Comparison of ENCODE assay signal across 19 cellular contexts in the genomic region with DNA sequence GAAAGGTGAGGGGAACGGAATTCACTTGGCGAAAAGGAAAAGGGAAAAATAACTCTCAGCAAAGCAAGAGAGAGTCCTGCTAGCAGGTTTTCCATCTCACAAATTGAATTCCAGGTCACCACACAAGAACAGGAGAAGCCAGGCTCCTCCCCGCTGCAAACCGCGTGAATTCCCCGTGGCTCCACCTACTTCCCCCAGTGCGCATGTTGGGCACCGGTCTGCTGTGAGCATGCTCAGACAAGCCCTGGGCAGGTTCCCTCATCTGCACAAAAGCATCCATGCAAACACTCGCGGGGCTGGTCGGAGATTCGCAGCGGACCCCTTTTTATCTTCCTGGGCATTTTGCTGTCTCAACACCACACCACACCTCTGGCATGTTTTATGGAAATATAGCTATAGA. TPM values are rescaled to one million over a fixed set of nuclear protein-coding genes. Genes with fewer than 3 reads are reported as not detected.
DNase-seq lines count a peak whose midpoint lies in the region; ATAC-seq, FAIRE-seq and TF ChIP-seq lines count a peak whose summit lies in the region.
"Had no signal": no experiment of that assay in that cellular context is flagged by ENCODE, and none has a peak within 500 bp of the region (broad histone marks: within the 10 kb centered on the region; RNA-seq: fewer than 3 reads in every experiment).

No MANE protein-coding gene starts in this region.

- in situ Hi-C loops in HepG2 (cut with HindIII; ENCODE audit: extremely low pct_ligation_motif_present, low pct_unique_long_range_greater_than_20kb): no loop called here
- in situ Hi-C loops in mammary epithelial cell (cut with MboI; ENCODE audit: low sequenced_read_pairs in 2 of 2): no loop called here

- no peak for TF ChIP-seq CTCF in HepG2 (CRISPR knock-in tag; IDR thresholded peaks at IDR 0.05)
- TF ChIP-seq CTCF in right lobe of liver (IDR thresholded peaks at IDR 0.05): no peak
- no peak for TF ChIP-seq CTCF in mammary epithelial cell (conservative IDR thresholded peaks at IDR 0.05 in 1 of 2, IDR thresholded peaks at IDR 0.05 in 1 of 2; ENCODE audit: extremely low read depth in 1 of 2, insufficient read depth in 1 of 2, low read depth in 1 of 2, low read length in 2 of 2)
- TF ChIP-seq CTCF in OCI-LY7 (conservative IDR thresholded peaks at IDR 0.05; ENCODE audit: low read length): no peak

- H3K4me3 ChIP-seq in HepG2 (replicated peaks in 1 of 3; ENCODE audit: insufficient read depth in 1 of 3, low read depth in 2 of 3, low read length in 3 of 3) (no peak overlapping the region), right lobe of liver (no peak overlapping the region), mammary epithelial cell (replicated peaks in 1 of 3; ENCODE audit: insufficient read depth in 1 of 3, low read depth in 2 of 3, low read length in 3 of 3) (no peak overlapping the region), OCI-LY7 (ENCODE audit: low read depth, low read length, poor library complexity, severe bottlenecking) (no peak overlapping the region)
- H3K4me3 ChIP-seq: A549, body of pancreas, colonic mucosa, gastroesophageal sphincter, left lung, sigmoid colon had no signal

- peaks cover 15% of the 10 kb centered on the region for H3K27me3 Mint-ChIP-seq in activated CD4-positive, alpha-beta T cell treated with anti-CD3 and anti-CD28 coated beads for 36 hours
- peaks cover 35% of the 10 kb centered on the region for H3K27me3 Mint-ChIP-seq in T-helper 17 cell

- no peak for TF ChIP-seq RAD21 in HepG2 (CRISPR knock-in tag; IDR thresholded peaks at IDR 0.05)

- H3K9me3 ChIP-seq in HepG2 (ENCODE audit: low read length) (peaks cover 11% of the 10 kb centered on the region), right lobe of liver (no peaks in the 10 kb centered on the region), mammary epithelial cell (replicated peaks; ENCODE audit: insufficient read depth, low read length) (no peaks in the 10 kb centered on the region), T-helper 17 cell (ENCODE audit: control insufficient read depth, low read length, poor library complexity, severe bottlenecking) (no peaks in the 10 kb centered on the region), OCI-LY7 (ENCODE audit: low read length) (peaks cover 18% of the 10 kb centered on the region; the same call in 1 of the 2 replicates)
- H3K9me3 ChIP-seq: A549, body of pancreas, colonic mucosa, gastroesophageal sphincter, left lung, sigmoid colon had no signal

- H3K36me3 Mint-ChIP-seq in activated CD4-positive, alpha-beta T cell treated with anti-CD3 and anti-CD28 coated beads for 36 hours (ENCODE audit: low read depth): no peaks in the 10 kb centered on the region
- peaks cover 3% of the 10 kb centered on the region for H3K36me3 Mint-ChIP-seq in T-helper 17 cell (ENCODE audit: low read depth)

- H2AFZ ChIP-seq in HepG2 (ENCODE audit: low read length) (no peak overlapping the region), mammary epithelial cell (ENCODE audit: low read depth, low read length) (no peak overlapping the region), OCI-LY7 (ENCODE audit: low read length) (no peak overlapping the region)

- dilution Hi-C loops in mammary epithelial cell (cut with HindIII; ENCODE audit: low sequenced_read_pairs): no loop called here

- H3K36me3 ChIP-seq in HepG2 (replicated peaks in 1 of 2; ENCODE audit: control insufficient read depth in 1 of 2, insufficient read depth in 2 of 2, low read length in 2 of 2): no peaks in the 10 kb centered on the region
- no peaks in the 10 kb centered on the region for H3K36me3 ChIP-seq in right lobe of liver
- no peaks in the 10 kb centered on the region for H3K36me3 ChIP-seq in mammary epithelial cell (ENCODE audit: insufficient read depth, low read length)
- no peaks in the 10 kb centered on the region; the same call in 1 of the 2 replicates for H3K36me3 ChIP-seq in OCI-LY7 (ENCODE audit: insufficient read depth, low read length)
- H3K36me3 ChIP-seq: colonic mucosa, gastroesophageal sphincter, left lung, sigmoid colon had no signal

- H4K20me1 ChIP-seq in HepG2 (ENCODE audit: insufficient read depth, low read length) (no peaks in the 10 kb centered on the region), mammary epithelial cell (ENCODE audit: insufficient read depth, low read length) (no peaks in the 10 kb centered on the region), OCI-LY7 (ENCODE audit: insufficient read depth, low read length) (no peaks in the 10 kb centered on the region)

- no TSS peak for BruUV-seq in HepG2 (replicated peaks; lab: Mats Ljungman, UMichigan)
- BruUV-seq in mammary epithelial cell (replicated peaks; lab: Mats Ljungman, UMichigan): no TSS peak
- BruUV-seq in OCI-LY7 (replicated peaks; lab: Mats Ljungman, UMichigan): no TSS peak

- no peaks in the 10 kb centered on the region for H3K4me1 Mint-ChIP-seq in activated CD4-positive, alpha-beta T cell treated with anti-CD3 and anti-CD28 coated beads for 36 hours
- no peaks in the 10 kb centered on the region for H3K4me1 Mint-ChIP-seq in T-helper 17 cell
- H3K4me1 Mint-ChIP-seq: activated CD4-positive, alpha-beta T cell treated with anti-CD3 and anti-CD28 coated beads, Interleukin-2, amount 10 ng/mL, durations not matched to agents 7 days and 5 days; stimulated activated naive CD8-positive, alpha-beta T cell treated with anti-CD3 and anti-CD28 coated beads, Interleukin-15, amount 100 ng/mL, for 72 hours had no signal

- no peak overlapping the region for H3K4me3 Mint-ChIP-seq in activated CD4-positive, alpha-beta T cell treated with anti-CD3 and anti-CD28 coated beads for 36 hours
- H3K4me3 Mint-ChIP-seq in T-helper 17 cell: no peak overlapping the region
- H3K4me3 Mint-ChIP-seq: activated CD4-positive, alpha-beta T cell treated with anti-CD3 and anti-CD28 coated beads, Interleukin-2, amount 10 ng/mL, durations not matched to agents 7 days and 5 days; stimulated activated naive CD8-positive, alpha-beta T cell treated with anti-CD3 and anti-CD28 coated beads, Interleukin-15, amount 100 ng/mL, for 72 hours had no signal

- 0 out of 3 replicates have a peak, but pooled peaks have one; percentile 48 for ATAC-seq in HepG2
- ATAC-seq in right lobe of liver: no peak
- no peak for ATAC-seq in activated CD4-positive, alpha-beta T cell treated with anti-CD3 and anti-CD28 coated beads for 36 hours
- no peak for ATAC-seq in T-helper 17 cell
- ATAC-seq: A549; activated naive CD4-positive, alpha-beta T cell treated with anti-CD3 and anti-CD28 coated beads, Interleukin-2, amount 50 U/mL, for 72 hours; body of pancreas; gastroesophageal sphincter; left lung; stimulated activated naive CD8-positive, alpha-beta T cell treated with anti-CD3 and anti-CD28 coated beads, Interleukin-15, amount 100 ng/mL, for 72 hours had no signal

- H3K79me2 ChIP-seq in HepG2 (ENCODE audit: insufficient read depth, low read length) (no peaks in the 10 kb centered on the region), mammary epithelial cell (ENCODE audit: insufficient read depth, low read length) (no peaks in the 10 kb centered on the region), OCI-LY7 (ENCODE audit: insufficient read depth, low read depth, low read length) (no peaks in the 10 kb centered on the region)

- H3K9me3 Mint-ChIP-seq in activated CD4-positive, alpha-beta T cell treated with anti-CD3 and anti-CD28 coated beads for 36 hours (ENCODE audit: low read depth): no peaks in the 10 kb centered on the region

- H3K4me2 ChIP-seq in HepG2 (ENCODE audit: low read depth, low read length) (no peak overlapping the region), mammary epithelial cell (ENCODE audit: insufficient read depth, low read depth, low read length) (no peak overlapping the region), OCI-LY7 (ENCODE audit: low read length) (no peak overlapping the region)
- H3K4me2 ChIP-seq: A549 had no signal

- 54% methylated on average over 12 of the region's 13 CpGs for WGBS in HepG2 (ENCODE audit: low lambda C conversion rate)
- WGBS in right lobe of liver (ENCODE audit: insufficient coverage, low coverage, low lambda C conversion rate, missing lambda C conversion rate): 88% methylated on average over 7 of the region's 13 CpGs
- WGBS in mammary epithelial cell (ENCODE audit: low coverage, missing lambda C conversion rate): 85% methylated on average over 13 of the region's 13 CpGs

- no peak for TF ChIP-seq POLR2A in HepG2 (IDR thresholded peaks at IDR 0.05; ENCODE audit: insufficient read depth in 1 of 2, low read depth in 2 of 2, low read length in 2 of 2)
- no peak for TF ChIP-seq POLR2A in right lobe of liver (IDR thresholded peaks at IDR 0.05)

- H3K9me2 ChIP-seq in OCI-LY7 (ENCODE audit: insufficient read depth, low read length): no peaks in the 10 kb centered on the region

- FAIRE-seq in HepG2 (lab: Jason Lieb, UNC): no peak
- FAIRE-seq: A549 had no signal

- POLR2A ChIA-PET in HepG2 (lab: Yijun Ruan, JAX): no interaction called here
- POLR2A ChIA-PET in activated CD4-positive, alpha-beta T cell treated with anti-CD3 and anti-CD28 coated beads for 36 hours (lab: Charles Lee): no interaction called here
- POLR2A ChIA-PET in OCI-LY7 (lab: Charles Lee): interaction anchor here (0.7 kb wide), 1 partner anchor 529 kb away, joined by 3 read pairs; no protein-coding TSS in a partner anchor

- H3K27me3 ChIP-seq in HepG2 (ENCODE audit: control insufficient read depth in 1 of 2, insufficient read depth in 2 of 2, low read length in 2 of 2) (peaks cover 0 to 3% of the 10 kb centered on the region in 2 experiments; a peak in 1 of 5 replicates), right lobe of liver (peaks cover 0 to 3% of the 10 kb centered on the region in 2 donors), mammary epithelial cell (ENCODE audit: insufficient read depth, low read length) (peaks cover 2% of the 10 kb centered on the region)
- H3K27me3 ChIP-seq: body of pancreas, colonic mucosa, gastroesophageal sphincter, left lung, sigmoid colon had no signal

- DNase-seq in HepG2 (ENCODE audit: low spot score): no peak
- no peak for DNase-seq in right lobe of liver
- DNase-seq in NCI-H69 (lab: John Stamatoyannopoulos, UW): peak; percentile 66
- DNase-seq in mammary epithelial cell: peak; percentile 65
- no peak for DNase-seq in activated CD4-positive, alpha-beta T cell treated with anti-CD3 and anti-CD28 coated beads for 36 hours
- no peak for DNase-seq in T-helper 17 cell
- no peak for DNase-seq in OCI-LY7 (ENCODE audit: low spot score)
- no peak for DNase-seq in GOT3 (lab: John Stamatoyannopoulos, UW)
- DNase-seq: activated CD4-positive, alpha-beta T cell treated with anti-CD3 and anti-CD28 coated beads, Interleukin-2, amount 10 ng/mL, durations not matched to agents 7 days and 5 days; activated T-cell treated with anti-CD3 and anti-CD28 coated beads for 4 hours; body of pancreas; colonic mucosa; left lung; sigmoid colon; stimulated activated naive CD8-positive, alpha-beta T cell treated with anti-CD3 and anti-CD28 coated beads, Interleukin-15, amount 100 ng/mL, for 72 hours had no signal

- intact Hi-C loops in HepG2 (cut with micrococcal nuclease; ENCODE audit: unreplicated experiment): no loop called here
- intact Hi-C loops in right lobe of liver (cut with DNase I): no loop called here
- intact Hi-C loops in mammary epithelial cell (cut with micrococcal nuclease): no loop called here
- intact Hi-C loops in activated CD4-positive, alpha-beta T cell treated with anti-CD3 and anti-CD28 coated beads for 36 hours (cut with DNase I, micrococcal nuclease): no loop called here
- intact Hi-C loops in OCI-LY7 (cut with micrococcal nuclease; ENCODE audit: unreplicated experiment): no loop called here

- H3K27ac Mint-ChIP-seq in activated CD4-positive, alpha-beta T cell treated with anti-CD3 and anti-CD28 coated beads for 36 hours: no peak overlapping the region
- H3K27ac Mint-ChIP-seq in T-helper 17 cell: no peak overlapping the region
- H3K27ac Mint-ChIP-seq: activated CD4-positive, alpha-beta T cell treated with anti-CD3 and anti-CD28 coated beads, Interleukin-2, amount 10 ng/mL, durations not matched to agents 7 days and 5 days; stimulated activated naive CD8-positive, alpha-beta T cell treated with anti-CD3 and anti-CD28 coated beads, Interleukin-15, amount 100 ng/mL, for 72 hours had no signal

- H3K4me1 ChIP-seq in HepG2 (ENCODE audit: insufficient read depth, low read length) (no peaks in the 10 kb centered on the region), right lobe of liver (peaks cover 0 to 16% (median 0%) of the 10 kb centered on the region in 4 donors), mammary epithelial cell (ENCODE audit: insufficient read depth, low read length) (no peaks in the 10 kb centered on the region), OCI-LY7 (ENCODE audit: insufficient read depth, low read length, poor library complexity, severe bottlenecking) (peaks cover 9% of the 10 kb centered on the region)
- H3K4me1 ChIP-seq: A549, colonic mucosa, sigmoid colon had no signal

- H3K9ac ChIP-seq in HepG2 (ENCODE audit: insufficient read depth, low read depth, low read length) (no peak overlapping the region), mammary epithelial cell (ENCODE audit: insufficient read depth, low read length) (no peak overlapping the region)

- TF ChIP-seq EP300 in HepG2 (IDR thresholded peaks at IDR 0.05; ENCODE audit: low read depth in 2 of 2, low read length in 2 of 2) (no peak), HepG2 (CRISPR knock-in tag; IDR thresholded peaks at IDR 0.05; ENCODE audit: borderline replicate concordance) (no peak)

- no peak overlapping the region for H3K27ac ChIP-seq in HepG2 (ENCODE audit: extremely low read length, insufficient read depth, low read length)
- H3K27ac ChIP-seq in right lobe of liver: no peak overlapping the region
- H3K27ac ChIP-seq in mammary epithelial cell (ENCODE audit: insufficient read depth, low read depth, low read length): no peak overlapping the region
- no peak overlapping the region for H3K27ac ChIP-seq in OCI-LY7 (ENCODE audit: low read depth, low read length, poor library complexity, severe bottlenecking)
- H3K27ac ChIP-seq: A549, body of pancreas, colonic mucosa, epithelial cell of prostate, gastroesophageal sphincter, left lung, sigmoid colon had no signal

- CTCF ChIA-PET in HepG2 (lab: Yijun Ruan, JAX; ENCODE audit: low intra/inter-chr PET ratio, low total read pairs): no interaction called here
- CTCF ChIA-PET in mammary epithelial cell (lab: Charles Lee; ENCODE audit: low non-redundant PET): no interaction called here
- CTCF ChIA-PET in activated CD4-positive, alpha-beta T cell treated with anti-CD3 and anti-CD28 coated beads for 36 hours (lab: Charles Lee): no interaction called here
- CTCF ChIA-PET in OCI-LY7 (lab: Charles Lee; ENCODE audit: unreplicated experiment): no interaction called here

RNA-seq across cellular contexts. Expression of a gene that starts 58.5 kb away (rescaled TPM):
- total RNA-seq in HepG2 (2016; rRNA removed; fragmentation: Illumina TruSeq; extraction: Trizol) (0.02 and 0.04 TPM in 2 replicates), right lobe of liver (1 to 10 TPM; 1.0 to 9.5 (median 5.0) TPM), mammary epithelial cell (1 to 10 TPM; 2.5 to 6.0 TPM), T-helper 17 cell (1 to 10 TPM in 1 of 2 donors, under 1 TPM in 1; 0.05 to 1.7 TPM), OCI-LY7 (2022) (not detected in 2 replicates)
- not detected in 2 replicates for total RNA-seq in HepG2 (2016; cell fraction: cytosol; rRNA removed; fragmentation: Illumina TruSeq; extraction: Trizol; ENCODE audit: low read depth)
- 0.04 and 0.06 TPM in 2 replicates for total RNA-seq in HepG2 (2016; cell fraction: insoluble cytoplasmic fraction; rRNA removed; fragmentation: Illumina TruSeq; extraction: Trizol)
- 0.03 TPM in 1 of 2 replicates, not detected in the other for total RNA-seq in HepG2 (2016; cell fraction: membrane; rRNA removed; fragmentation: Illumina TruSeq; extraction: Trizol)
- total RNA-seq in HepG2 (2016; cell fraction: nucleus; rRNA removed; fragmentation: Illumina TruSeq; extraction: Trizol): not detected in 2 replicates
- polyA plus RNA-seq in HepG2 (2011; rRNA removed) (0.01 TPM in 1 of 2 replicates, not detected in the other), mammary epithelial cell (7.6 TPM)
- polyA plus RNA-seq in HepG2 (2011; cell fraction: cytosol; rRNA removed): 0.03 TPM in 1 of 2 replicates, not detected in the other
- not detected in 2 replicates for polyA plus RNA-seq in HepG2 (2011; cell fraction: nucleus; rRNA removed)
- polyA plus RNA-seq in HepG2 (2012): not detected in 2 replicates
- not detected in 2 replicates for polyA plus RNA-seq in HepG2 (2016; cell fraction: cytosol; fragmentation: Illumina TruSeq; extraction: Trizol; ENCODE audit: low read depth)
- polyA plus RNA-seq in HepG2 (2016; cell fraction: insoluble cytoplasmic fraction; fragmentation: Illumina TruSeq; extraction: Trizol; ENCODE audit: low read depth): 0.05 TPM in 1 of 2 replicates, not detected in the other
- not detected in 2 replicates for polyA plus RNA-seq in HepG2 (2016; cell fraction: membrane; fragmentation: Illumina TruSeq; extraction: Trizol; ENCODE audit: low read depth)
- 0.09 TPM in 1 of 2 replicates, not detected in the other for polyA plus RNA-seq in HepG2 (2016; cell fraction: nucleus; fragmentation: Illumina TruSeq; extraction: Trizol; ENCODE audit: insufficient read depth, low read depth)
- polyA minus RNA-seq in HepG2 (2011; rRNA and poly(A)+ RNA removed; ENCODE audit: low replicate concordance): 36.5 TPM in 1 of 2 replicates, not detected in the other
- 0.09 TPM in 1 of 2 replicates, not detected in the other for polyA minus RNA-seq in HepG2 (2011; cell fraction: cytosol; rRNA and poly(A)+ RNA removed)
- 0.13 TPM in 1 of 2 replicates, not detected in the other for polyA minus RNA-seq in HepG2 (2011; cell fraction: nucleus; rRNA and poly(A)+ RNA removed)
- polyA minus RNA-seq in mammary epithelial cell: 10.3 TPM
- 1 to 10 TPM in 1 of 2 experiments, under 1 TPM in 1; 0.56 to 1.2 TPM for total RNA-seq in activated CD4-positive, alpha-beta T cell treated with anti-CD3 and anti-CD28 coated beads for 36 hours
- total RNA-seq in OCI-LY7 (2014; rRNA removed; shearing (Covaris generic)): 0.44 and 0.47 TPM in 2 replicates

Comparison
In these comparisons a context has a peak if more than half of its experiments do, and no peak if none do; other contexts are left out.
1. DNase-seq: peak in NCI-H69 (single experiment) and mammary epithelial cell (single experiment); none in HepG2 (single experiment), right lobe of liver (0 of 3), activated CD4-positive, alpha-beta T cell treated with anti-CD3 and anti-CD28 coated beads for 36 hours (single experiment), T-helper 17 cell (0 of 3), OCI-LY7 (single experiment) and GOT3 (single experiment).